ENCODE assay signal across 16 cellular contexts in the genomic region with DNA sequence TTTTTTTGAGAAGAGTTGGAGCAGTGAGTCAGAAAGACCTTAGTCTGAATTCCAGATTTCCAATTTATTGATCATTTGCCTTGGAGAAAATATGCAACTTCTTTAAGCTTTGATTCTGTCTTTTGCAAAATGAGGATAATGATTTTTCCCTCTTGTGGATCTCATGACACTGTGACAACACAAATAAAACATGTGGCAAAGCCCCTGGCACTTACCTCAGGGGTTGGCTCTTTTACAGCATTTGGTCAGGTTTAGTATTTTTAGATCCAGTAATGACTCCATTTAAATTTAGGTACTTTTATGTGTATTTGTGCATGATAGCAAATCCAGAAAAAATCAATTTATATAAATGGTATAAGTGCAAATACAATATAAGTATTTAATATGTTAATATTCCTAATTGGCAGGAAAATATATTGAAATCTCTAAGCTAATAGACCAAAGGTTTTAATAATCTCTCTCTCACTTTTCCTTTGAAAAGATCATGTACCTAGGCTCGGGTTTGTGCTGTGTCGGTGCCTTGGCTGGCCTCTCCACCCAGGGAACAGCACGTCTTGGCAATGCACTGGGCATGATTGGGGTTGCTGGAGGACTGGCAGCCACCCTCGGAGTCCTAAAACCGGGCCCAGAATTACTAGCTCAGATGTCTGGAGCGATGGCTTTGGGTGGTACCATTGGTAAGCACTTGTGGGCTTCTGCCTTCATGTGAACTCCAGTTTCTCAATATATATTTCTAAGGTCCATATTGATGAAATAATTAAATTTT. TPM values are rescaled to one million over a fixed set of nuclear protein-coding genes. Genes with fewer than 3 reads are reported as not detected.
DNase-seq lines count a peak whose midpoint lies in the region; ATAC-seq and TF ChIP-seq lines count a peak whose summit lies in the region.
"Had no signal": no experiment of that assay in that cellular context is flagged by ENCODE, and none has a peak within 500 bp of the region (broad histone marks: within the 10 kb centered on the region; RNA-seq: fewer than 3 reads in every experiment).

No MANE protein-coding gene starts in this region.

- H3K27ac ChIP-seq in thoracic aorta (peak overlapping the region; percentile 40 to 52), tibial nerve (no peak overlapping the region)
- H3K27ac ChIP-seq: BLaER1 had no signal

- no peaks in the 10 kb centered on the region for H3K4me1 Mint-ChIP-seq in Calu3 (ENCODE audit: low read depth, unreplicated experiment)
- H3K4me1 Mint-ChIP-seq: H9 had no signal

- CTCF ChIA-PET in Calu3 (lab: Charles Lee), result no interaction called here

- TF ChIP-seq EP300 in tibial nerve (IDR thresholded peaks at IDR 0.05), result no peak

- peaks cover 3% of the 10 kb centered on the region for H3K36me3 Mint-ChIP-seq in Calu3 (ENCODE audit: insufficient read depth, unreplicated experiment)

- H3K4me1 ChIP-seq in thoracic aorta (ENCODE audit: control insufficient read depth in 1 of 2, low read depth in 2 of 2) (peaks cover 21 to 38% of the 10 kb centered on the region in 2 donors), tibial nerve (peaks cover 0 to 10% (median 0%) of the 10 kb centered on the region in 4 donors)
- H3K4me1 ChIP-seq: BLaER1 had no signal

- TF ChIP-seq CTCF in thoracic aorta (IDR thresholded peaks at IDR 0.05) (no peak), tibial nerve (IDR thresholded peaks at IDR 0.05) (no peak), Calu3 (IDR thresholded peaks at IDR 0.05; ENCODE audit: unreplicated experiment) (no peak)

- intact Hi-C loops in Right ventricle myocardium superior (cut with DNase I) (no loop called here), left cardiac atrium (cut with DNase I) (no loop called here), Calu3 (cut with micrococcal nuclease; ENCODE audit: unreplicated experiment) (loop anchor here (10.0 kb wide), 1 partner anchor 1122 kb away; no protein-coding TSS in a partner anchor)

- WGBS in tibial nerve, 2 donors, result 95 to 98% methylated on average over 6 of the region's 6 CpGs

- H3K9me3 ChIP-seq in thoracic aorta (no peaks in the 10 kb centered on the region), tibial nerve (no peaks in the 10 kb centered on the region)

- no peak overlapping the region for H3K27ac Mint-ChIP-seq in Calu3 (ENCODE audit: unreplicated experiment)
- H3K27ac Mint-ChIP-seq: CD8-positive, alpha-beta T cell; H9 had no signal

- no peak overlapping the region for H3K4me3 Mint-ChIP-seq in Calu3 (ENCODE audit: low read depth, unreplicated experiment)
- H3K4me3 Mint-ChIP-seq: CD8-positive, alpha-beta T cell; H9 had no signal

- BruUV-seq in Calu3 (replicated peaks; lab: Mats Ljungman, UMichigan), result no TSS peak

- no peak overlapping the region for H3K4me3 ChIP-seq in thoracic aorta
- H3K4me3 ChIP-seq in tibial nerve, result no peak overlapping the region
- H3K4me3 ChIP-seq: BLaER1 had no signal

- H3K27me3 ChIP-seq in thoracic aorta (replicated peaks; ENCODE audit: insufficient read depth), result no peaks in the 10 kb centered on the region
- H3K27me3 ChIP-seq in tibial nerve, result no peaks in the 10 kb centered on the region
- H3K27me3 ChIP-seq: BLaER1 had no signal

- no peak for TF ChIP-seq POLR2A in tibial nerve (IDR thresholded peaks at IDR 0.05)

- H3K36me3 ChIP-seq in thoracic aorta (peaks cover 16% of the 10 kb centered on the region), tibial nerve (peaks cover 0 to 78% (median 28%) of the 10 kb centered on the region in 3 donors)

- ATAC-seq in Right ventricle myocardium superior (ENCODE audit: poor library complexity) (peak; percentile 63), left cardiac atrium (no peak), left lobe of liver (peak; percentile 55), thoracic aorta (ENCODE audit: insufficient number of reproducible peaks, low FRiP score, low read depth) (no peak)
- ATAC-seq: CD8-positive, alpha-beta T cell had no signal

- no peaks in the 10 kb centered on the region for H3K27me3 Mint-ChIP-seq in Calu3 (ENCODE audit: unreplicated experiment)

- H3K9me3 Mint-ChIP-seq in Calu3 (ENCODE audit: low read depth, unreplicated experiment), result no peaks in the 10 kb centered on the region
- H3K9me3 Mint-ChIP-seq: CD8-positive, alpha-beta T cell; H9 had no signal

- DNase-seq in Right ventricle myocardium superior, result no peak
- no peak for DNase-seq in left cardiac atrium
- peak; percentile 31 for DNase-seq in cerebellum (ENCODE audit: low spot score)
- no peak for DNase-seq in left lobe of liver (ENCODE audit: low spot score)
- DNase-seq in thoracic aorta (ENCODE audit: low spot score), result no peak
- no peak for DNase-seq in NOMO-1 treated with DMSO at 0.1 percent for 48 hours (lab: John Stamatoyannopoulos, UW; ENCODE audit: unreplicated experiment)
- no peak for DNase-seq in tibial nerve (ENCODE audit: low spot score in 2 of 2)
- no peak for DNase-seq in Calu3
- DNase-seq: 8988T; CD8-positive, alpha-beta T cell; DMS 273 treated with DMSO at 0.1 percent for 48 hours; DMS53; DND-41; EL; H9 had no signal

RNA-seq across cellular contexts. Expression of a gene that starts 49.7 kb away (rescaled TPM):
- total RNA-seq in Right ventricle myocardium superior (573 TPM), left cardiac atrium (100 to 1,000 TPM; 323 to 422 TPM), cerebellum (122 TPM), left lobe of liver (190 TPM), thoracic aorta (10 to 100 TPM; 27.9 to 28.9 TPM), tibial nerve (10 to 100 TPM; 36.3 to 47.1 (median 42.7) TPM), Calu3 (2022) (61.7 and 72.4 TPM in 2 replicates)

Comparison
In these comparisons a context has a peak if more than half of its experiments do, and no peak if none do; other contexts are left out.
1. ATAC-seq: peak in Right ventricle myocardium superior (single experiment) and left lobe of liver (single experiment); none in left cardiac atrium (0 of 2) and thoracic aorta (single experiment).
2. H3K27ac ChIP-seq: peak in thoracic aorta (2 of 2); none in tibial nerve (0 of 4).